17 cellular contexts compared by ENCODE assay signal in the genomic region with DNA sequence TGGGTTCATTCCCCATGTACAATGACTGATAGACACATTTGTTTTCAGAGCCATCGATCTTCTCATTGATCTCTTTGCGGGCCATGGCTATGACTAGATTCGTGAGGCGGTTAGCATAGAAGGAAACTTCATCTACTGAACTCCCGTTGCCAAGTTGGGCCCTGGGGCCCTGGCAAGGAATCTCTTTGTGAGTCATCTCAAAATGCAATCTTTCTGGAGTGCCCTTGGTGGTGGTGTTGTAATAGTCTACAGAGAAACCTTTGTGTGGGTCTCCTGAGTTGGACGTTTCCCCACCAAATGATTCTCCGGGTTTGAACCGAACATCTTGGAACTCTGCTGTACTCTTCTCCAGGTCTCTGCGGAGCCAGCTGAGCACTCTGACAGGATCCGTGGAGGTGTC. TPM values are rescaled to one million over a fixed set of nuclear protein-coding genes. Genes with fewer than 3 reads are reported as not detected.
A peak's percentile ranks its signal among the peaks of the same experiment; 100 is the strongest.
DNase-seq lines count a peak whose midpoint lies in the region; ATAC-seq and TF ChIP-seq lines count a peak whose summit lies in the region.
"Had no signal": no experiment of that assay in that cellular context is flagged by ENCODE, and none has a peak within 500 bp of the region (broad histone marks: within the 10 kb centered on the region; RNA-seq: fewer than 3 reads in every experiment).

No MANE protein-coding gene starts in this region.

- intact Hi-C loops in PC-3 (cut with micrococcal nuclease) = no loop called here
- intact Hi-C loops in mammary epithelial cell (cut with micrococcal nuclease) = no loop called here

- H2AFZ ChIP-seq in PC-3 (ENCODE audit: low read length) = no peak overlapping the region
- peak overlapping the region; percentile 60 for H2AFZ ChIP-seq in mammary epithelial cell (ENCODE audit: low read depth, low read length)

- H3K27ac ChIP-seq in PC-3 (ENCODE audit: low read length) (no peak overlapping the region), mammary epithelial cell (ENCODE audit: insufficient read depth, low read depth, low read length) (no peak overlapping the region)
- H3K27ac ChIP-seq: 22Rv1, A549, BLaER1 had no signal

- no peaks in the 10 kb centered on the region for H3K4me1 Mint-ChIP-seq in effector memory CD8-positive, alpha-beta T cell (ENCODE audit: low read depth in 2 of 2)
- H3K4me1 Mint-ChIP-seq: CD14-positive monocyte; CD4-positive, alpha-beta memory T cell had no signal

- DNase-seq in COLO829 (ENCODE audit: low spot score) = peak; percentile 71
- DNase-seq in PC-3 = peak; percentile 3
- peak; percentile 79 for DNase-seq in mammary epithelial cell
- DNase-seq in foreskin melanocyte = peak; percentile 23
- DNase-seq in effector memory CD8-positive, alpha-beta T cell = no peak
- no peak for DNase-seq in ACHN
- DNase-seq: Calu3; CD4-positive, alpha-beta memory T cell; DMS79 treated with DMSO at 0.1 percent for 48 hours; GF-D8; GOT3; H9 had no signal

- no peaks in the 10 kb centered on the region for H3K9me2 ChIP-seq in PC-3 (replicated peaks; ENCODE audit: low read length)

- H4K20me1 ChIP-seq in PC-3 (ENCODE audit: low read length) (no peaks in the 10 kb centered on the region), mammary epithelial cell (ENCODE audit: insufficient read depth, low read length) (no peaks in the 10 kb centered on the region)
- H4K20me1 ChIP-seq: BLaER1 had no signal

- H3K9me3 ChIP-seq in PC-3 (ENCODE audit: low read length) (no peaks in the 10 kb centered on the region), mammary epithelial cell (replicated peaks; ENCODE audit: insufficient read depth, low read length) (no peaks in the 10 kb centered on the region)
- H3K9me3 ChIP-seq: A549, BLaER1 had no signal

- dilution Hi-C loops in mammary epithelial cell (cut with HindIII; ENCODE audit: low sequenced_read_pairs) = no loop called here

- no peaks in the 10 kb centered on the region for H3K4me1 ChIP-seq in PC-3 (ENCODE audit: insufficient read depth, low read length)
- H3K4me1 ChIP-seq in mammary epithelial cell (ENCODE audit: insufficient read depth, low read length) = peaks cover 17% of the 10 kb centered on the region
- H3K4me1 ChIP-seq: A549, BLaER1 had no signal

- CTCF ChIA-PET in PC-3 (lab: Charles Lee) = no interaction called here
- CTCF ChIA-PET in mammary epithelial cell (lab: Charles Lee; ENCODE audit: low non-redundant PET) = no interaction called here

- H3K79me2 ChIP-seq in PC-3 (ENCODE audit: low read length) (no peaks in the 10 kb centered on the region), mammary epithelial cell (ENCODE audit: insufficient read depth, low read length) (no peaks in the 10 kb centered on the region)

- POLR2A ChIA-PET in PC-3 (lab: Charles Lee; ENCODE audit: unreplicated experiment) = no interaction called here

- H3K4me3 Mint-ChIP-seq in effector memory CD8-positive, alpha-beta T cell = no peak overlapping the region
- H3K4me3 Mint-ChIP-seq: CD14-positive monocyte; CD4-positive, alpha-beta memory T cell; H9 had no signal

- H3K27me3 ChIP-seq in PC-3 (ENCODE audit: low read length) (peaks cover 23% of the 10 kb centered on the region), mammary epithelial cell (ENCODE audit: insufficient read depth, low read length) (no peaks in the 10 kb centered on the region)
- H3K27me3 ChIP-seq: BLaER1 had no signal

- no peak overlapping the region for H3K4me3 ChIP-seq in PC-3 (ENCODE audit: low read length)
- H3K4me3 ChIP-seq in mammary epithelial cell (replicated peaks in 1 of 3; ENCODE audit: insufficient read depth in 1 of 3, low read depth in 2 of 3, low read length in 3 of 3) = no peak overlapping the region
- H3K4me3 ChIP-seq: A549, BLaER1 had no signal

- no peak overlapping the region for H3K4me2 ChIP-seq in PC-3 (ENCODE audit: low read length)
- peak overlapping the region; percentile 26 for H3K4me2 ChIP-seq in mammary epithelial cell (ENCODE audit: insufficient read depth, low read depth, low read length)
- H3K4me2 ChIP-seq: A549, BLaER1 had no signal

- H3F3A ChIP-seq in PC-3 (ENCODE audit: low read length, unreplicated experiment) = no peaks in the 10 kb centered on the region

- in situ Hi-C loops in mammary epithelial cell (cut with MboI; ENCODE audit: low sequenced_read_pairs in 2 of 2) (no loop called here), ACHN (cut with HindIII; ENCODE audit: low pct_ligation_motif_present, low pct_unique_long_range_greater_than_20kb, low sequenced_read_pairs) (no loop called here)

- H3K9ac ChIP-seq in PC-3 (ENCODE audit: low read length) = no peak overlapping the region
- H3K9ac ChIP-seq in mammary epithelial cell (ENCODE audit: insufficient read depth, low read length) = no peak overlapping the region
- H3K9ac ChIP-seq: BLaER1 had no signal

- H3K36me3 Mint-ChIP-seq in effector memory CD8-positive, alpha-beta T cell (ENCODE audit: insufficient read depth) = no peaks in the 10 kb centered on the region
- H3K36me3 Mint-ChIP-seq: CD14-positive monocyte had no signal

- H3K27ac Mint-ChIP-seq in effector memory CD8-positive, alpha-beta T cell = no peak overlapping the region
- H3K27ac Mint-ChIP-seq: CD14-positive monocyte; CD4-positive, alpha-beta memory T cell had no signal

- H3K36me3 ChIP-seq in PC-3 (ENCODE audit: low read depth, low read length) (no peaks in the 10 kb centered on the region), mammary epithelial cell (ENCODE audit: insufficient read depth, low read length) (no peaks in the 10 kb centered on the region)
- H3K36me3 ChIP-seq: BLaER1 had no signal

- TF ChIP-seq CTCF in PC-3 (conservative IDR thresholded peaks at IDR 0.05; ENCODE audit: low read depth, low read length) (no peak), mammary epithelial cell (conservative IDR thresholded peaks at IDR 0.05 in 1 of 2, IDR thresholded peaks at IDR 0.05 in 1 of 2; ENCODE audit: extremely low read depth in 1 of 2, insufficient read depth in 1 of 2, low read depth in 1 of 2, low read length in 2 of 2) (no peak)

- 4% methylated on average over 10 of the region's 10 CpGs for WGBS in mammary epithelial cell (ENCODE audit: low coverage, missing lambda C conversion rate)

- H3K27me3 Mint-ChIP-seq in effector memory CD8-positive, alpha-beta T cell = peaks cover 19 to 29% of the 10 kb centered on the region in 2 donors

- H3K9me3 Mint-ChIP-seq in effector memory CD8-positive, alpha-beta T cell = no peaks in the 10 kb centered on the region
- H3K9me3 Mint-ChIP-seq: CD14-positive monocyte had no signal

- ATAC-seq in PC-3 (no peak), HG02798 (IDR thresholded peaks at IDR 0.05; ENCODE audit: poor library complexity, unreplicated experiment) (no peak)
- no peak for ATAC-seq in effector memory CD8-positive, alpha-beta T cell (replicated peaks)
- ATAC-seq: A549 had no signal

- BruUV-seq in PC-3 (replicated peaks; lab: Mats Ljungman, UMichigan) (no TSS peak), mammary epithelial cell (replicated peaks; lab: Mats Ljungman, UMichigan) (no TSS peak)

RNA-seq across cellular contexts. Expression of gene AKAP3, which starts 20.4 kb away (rescaled TPM):
- total RNA-seq in PC-3 (2014; rRNA removed) (1.1 and 1.9 TPM in 2 replicates), mammary epithelial cell (1 to 10 TPM in 1 of 2 donors, under 1 TPM in 1; 0.83 to 1.5 TPM)
- 0.44 TPM for polyA plus RNA-seq in mammary epithelial cell
- polyA minus RNA-seq in mammary epithelial cell = not detected
- polyA plus RNA-seq: CD14-positive monocyte had no signal

RNA-seq across cellular contexts. Expression of gene NDUFA9, which starts 20.5 kb away (rescaled TPM):
- total RNA-seq in PC-3 (2014; rRNA removed) (41.9 and 71.5 TPM in 2 replicates), mammary epithelial cell (10 to 100 TPM; 37.8 to 94.1 TPM)
- polyA plus RNA-seq in mammary epithelial cell = 84.8 TPM
- 76.4 TPM for polyA minus RNA-seq in mammary epithelial cell

Comparison
In these comparisons a context has a peak if more than half of its experiments do, and no peak if none do; other contexts are left out.
1. DNase-seq: peak in COLO829 (single experiment), PC-3 (single experiment), mammary epithelial cell (single experiment) and foreskin melanocyte (single experiment); none in effector memory CD8-positive, alpha-beta T cell (0 of 3) and ACHN (single experiment).